Comparison of ENCODE assay signal across 24 cellular contexts in genomic region chr11:132785878-132786277, GRCh38.
"Had no signal": no experiment of that assay in that cellular context is flagged by ENCODE, and none has a peak within 500 bp of the region (broad histone marks: within the 10 kb centered on the region; RNA-seq: fewer than 3 reads in every experiment).

No MANE protein-coding gene starts in this region.

- H3K27ac ChIP-seq: colonic mucosa, esophagus muscularis mucosa, foreskin keratinocyte, gastroesophageal sphincter, heart left ventricle, hepatocyte, lower lobe of right lung, prostate gland, right atrium auricular region, stomach, thyroid gland, vagina had no signal

- ATAC-seq: foreskin keratinocyte; gastroesophageal sphincter; heart left ventricle; left ventricle myocardium superior; lower lobe of right lung; natural killer cell; sciatic nerve; stimulated activated effector memory CD8-positive, alpha-beta T cell treated with anti-CD3 and anti-CD28 coated beads, Interleukin-12 subunit alpha, Interleukin-12 subunit beta, amount 100 ng/mL, for 72 hours had no signal

- H3K36me3 ChIP-seq: colonic mucosa, esophagus muscularis mucosa, gastroesophageal sphincter, heart left ventricle, lower lobe of right lung, prostate gland, right atrium auricular region, stomach, thyroid gland, vagina had no signal

- H3K4me2 ChIP-seq: hepatocyte, smooth muscle cell had no signal

- H3K4me1 ChIP-seq: colonic mucosa, esophagus muscularis mucosa, foreskin keratinocyte, gastroesophageal sphincter, heart left ventricle, lower lobe of right lung, prostate gland, right atrium auricular region, stomach, thyroid gland, vagina had no signal

- H2AFZ ChIP-seq: hepatocyte had no signal

- H3K9me3 ChIP-seq: colonic mucosa, esophagus muscularis mucosa, gastroesophageal sphincter, heart left ventricle, lower lobe of right lung, prostate gland, right atrium auricular region, stomach, thyroid gland, vagina had no signal

- H3K27me3 ChIP-seq: colonic mucosa, esophagus muscularis mucosa, foreskin keratinocyte, heart left ventricle, hepatocyte, right atrium auricular region, stomach, thyroid gland, vagina had no signal

- H3K4me3 ChIP-seq: colonic mucosa, esophagus muscularis mucosa, gastroesophageal sphincter, heart left ventricle, hepatocyte, lower lobe of right lung, prostate gland, right atrium auricular region, smooth muscle cell, stomach, thyroid gland, vagina had no signal

- DNase-seq: colonic mucosa; effector CD8-positive, alpha-beta T cell; endodermal cell; foreskin keratinocyte; heart left ventricle; left ventricle myocardium superior; lower lobe of right lung; natural killer cell; stimulated activated CD4-positive, alpha-beta T cell treated with anti-CD3 and anti-CD28 coated beads, Interleukin-12 subunit alpha, Interleukin-12 subunit beta, amount 100 ng/mL, for 4 hours; stimulated activated CD4-positive, alpha-beta T cell treated with anti-CD3 and anti-CD28 coated beads, Interleukin-1b, Interleukin-23, amount 100 ng/mL, for 48 hours; stimulated activated CD4-positive, alpha-beta T cell treated with anti-CD3 and anti-CD28 coated beads, Interleukin-4, amount 100 ng/mL, for 24 hours; stimulated activated naive CD4-positive, alpha-beta T cell treated with Interleukin-2 at 50 U/mL for 16 hours; stomach; thyroid gland; trophoblast cell had no signal
